ENCODE assay signal across 24 cellular contexts in the genomic region with DNA sequence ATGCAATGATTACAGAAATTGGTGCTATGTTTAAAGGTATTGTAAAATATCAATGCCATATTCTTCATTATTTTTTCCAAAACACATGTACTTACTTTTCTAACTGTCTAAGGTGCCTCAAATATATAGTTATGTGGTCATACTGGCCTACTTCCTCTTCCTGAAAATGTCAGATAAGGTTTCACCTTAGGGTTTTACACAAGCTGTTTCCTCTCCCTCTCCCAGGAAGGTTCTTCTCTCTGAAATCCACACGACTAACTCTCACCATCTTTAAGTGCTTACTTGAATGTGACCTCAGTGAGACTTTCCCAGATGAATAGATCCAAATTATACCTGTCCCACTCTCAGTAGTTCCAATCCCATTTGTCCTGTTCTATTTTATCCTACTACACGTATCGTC. TPM values are rescaled to one million over a fixed set of nuclear protein-coding genes. Genes with fewer than 3 reads are reported as not detected.
DNase-seq lines count a peak whose midpoint lies in the region; ATAC-seq, FAIRE-seq and TF ChIP-seq lines count a peak whose summit lies in the region.
"Had no signal": no experiment of that assay in that cellular context is flagged by ENCODE, and none has a peak within 500 bp of the region (broad histone marks: within the 10 kb centered on the region; RNA-seq: fewer than 3 reads in every experiment).

No MANE protein-coding gene starts in this region.

- H2AK5ac ChIP-seq in H1 (ENCODE audit: low read depth, low read length): no peak overlapping the region

- H3K79me1 ChIP-seq in H1 (ENCODE audit: low read depth, low read length): no peaks in the 10 kb centered on the region

- no peak overlapping the region for H2BK120ac ChIP-seq in H1 (replicated peaks; ENCODE audit: low read depth, low read length)

- H3K18ac ChIP-seq in H1 (ENCODE audit: extremely low read depth, low read length): no peak overlapping the region

- H4K20me1 ChIP-seq in OCI-LY1 (ENCODE audit: insufficient read depth, low read length) (no peaks in the 10 kb centered on the region), H1 (replicated peaks in 1 of 2; ENCODE audit: control insufficient read depth in 1 of 2, insufficient read depth in 2 of 2, low read length in 2 of 2) (no peaks in the 10 kb centered on the region), smooth muscle cell (ENCODE audit: low read depth) (no peaks in the 10 kb centered on the region)

- no peak overlapping the region for H3K27ac ChIP-seq in OCI-LY1 (ENCODE audit: low read depth, low read length, poor library complexity, severe bottlenecking)
- no peak overlapping the region for H3K27ac ChIP-seq in H1 (ENCODE audit: low read depth, low read length)
- H3K27ac ChIP-seq in naive thymus-derived CD4-positive, alpha-beta T cell (ENCODE audit: low read depth, low read length): no peak overlapping the region
- no peak overlapping the region for H3K27ac ChIP-seq in smooth muscle cell (ENCODE audit: low read depth)
- H3K27ac ChIP-seq: sigmoid colon, thoracic aorta had no signal

- no peaks in the 10 kb centered on the region for H3K9me2 ChIP-seq in OCI-LY1 (ENCODE audit: low read depth, low read length)

- H3F3A ChIP-seq in OCI-LY1 (ENCODE audit: insufficient read depth, low read length) (no peaks in the 10 kb centered on the region), smooth muscle cell (ENCODE audit: low read depth) (no peaks in the 10 kb centered on the region)

- no peak overlapping the region for H2BK15ac ChIP-seq in H1 (ENCODE audit: low read length)

- H4K5ac ChIP-seq in H1 (ENCODE audit: insufficient read length, low read depth, low read length): no peak overlapping the region

- H3K4me3 Mint-ChIP-seq in naive thymus-derived CD4-positive, alpha-beta T cell: no peak overlapping the region
- H3K4me3 Mint-ChIP-seq: brain, endodermal cell had no signal

- ATAC-seq in naive thymus-derived CD4-positive, alpha-beta T cell: no peak
- ATAC-seq: HCT116, left cardiac atrium, SK-N-SH treated with all-trans-retinoic acid at 6 μM for 48 hours had no signal

- intact Hi-C loops in naive thymus-derived CD4-positive, alpha-beta T cell (cut with micrococcal nuclease): no loop called here

- H3K27ac Mint-ChIP-seq in naive thymus-derived CD4-positive, alpha-beta T cell: no peak overlapping the region
- H3K27ac Mint-ChIP-seq: brain, endodermal cell had no signal

- no peak for TF ChIP-seq POLR2A in H1 (IDR thresholded peaks at IDR 0.05; ENCODE audit: control extremely low read depth in 1 of 2, low read depth in 2 of 2, low read length in 2 of 2)

- POLR2A ChIA-PET in H1 (lab: Charles Lee; ENCODE audit: partially characterized antibody): no interaction called here
- POLR2A ChIA-PET in naive thymus-derived CD4-positive, alpha-beta T cell (lab: Charles Lee): interaction anchor here (0.6 to 1.0 kb wide), 3 partner anchors 9 to 67 kb away, joined by 3 to 4 read pairs (median 3); no protein-coding TSS in a partner anchor

- TF ChIP-seq CTCF in OCI-LY1 (IDR thresholded peaks at IDR 0.05; ENCODE audit: low read length) (no peak), H1 (IDR thresholded peaks at IDR 0.05; ENCODE audit: control extremely low read depth in 1 of 3, insufficient read depth in 1 of 3, low read depth in 1 of 3, low read length in 3 of 3) (no peak), smooth muscle cell (IDR thresholded peaks at IDR 0.05; ENCODE audit: borderline replicate concordance, insufficient read depth, poor library complexity, severe bottlenecking) (no peak)

- no peak overlapping the region for H3K23ac ChIP-seq in H1 (ENCODE audit: insufficient read length)

- H3K36me3 Mint-ChIP-seq in naive thymus-derived CD4-positive, alpha-beta T cell: no peaks in the 10 kb centered on the region
- H3K36me3 Mint-ChIP-seq: brain had no signal

- TF ChIP-seq RAD21 in H1 (IDR thresholded peaks at IDR 0.05 in 1 of 2, conservative IDR thresholded peaks at IDR 0.05 in 1 of 2; ENCODE audit: low read depth in 2 of 2, low read length in 2 of 2): no peak

- H3K79me2 ChIP-seq in OCI-LY1 (ENCODE audit: insufficient read depth, low read length) (no peaks in the 10 kb centered on the region), H1 (ENCODE audit: control insufficient read depth in 1 of 2, insufficient read depth in 2 of 2, low read length in 2 of 2) (no peaks in the 10 kb centered on the region), smooth muscle cell (ENCODE audit: low read depth) (no peaks in the 10 kb centered on the region)

- 80% methylated on average over 3 of the region's 3 CpGs; no CpG with 5 or more reads in 1 of the 2 experiments for WGBS in H1 (ENCODE audit: extremely low coverage in 1 of 2, insufficient coverage in 1 of 2, insufficient read length in 1 of 2, insufficient replicate concordance in 2 of 2, low coverage in 1 of 2, low lambda C conversion rate in 2 of 2, missing lambda C conversion rate in 1 of 2), 2 experiments
- 82% methylated on average over 3 of the region's 3 CpGs for WGBS in smooth muscle cell (ENCODE audit: low lambda C conversion rate)

- TF ChIP-seq EP300 in H1 (IDR thresholded peaks at IDR 0.05; ENCODE audit: borderline replicate concordance in 1 of 2, low read depth in 2 of 2, low read length in 2 of 2): no peak

- H2BK20ac ChIP-seq in H1 (ENCODE audit: low read length): no peak overlapping the region

- H3K4me1 Mint-ChIP-seq in naive thymus-derived CD4-positive, alpha-beta T cell: peaks cover 4 to 11% (median 8%) of the 10 kb centered on the region in 7 donors
- H3K4me1 Mint-ChIP-seq: brain had no signal

- CTCF ChIA-PET in H1 (lab: Charles Lee; ENCODE audit: partially characterized antibody): interaction anchor here (1.0 to 1.5 kb wide), 7 partner anchors 8 to 49 kb away, joined by 3 to 4 read pairs (median 3); no protein-coding TSS in a partner anchor
- CTCF ChIA-PET in naive thymus-derived CD4-positive, alpha-beta T cell (lab: Charles Lee): no interaction called here

- no peak overlapping the region for H3K4me3 ChIP-seq in OCI-LY1 (ENCODE audit: low read depth, low read length, poor library complexity, severe bottlenecking)
- no peak overlapping the region for H3K4me3 ChIP-seq in H1 (ENCODE audit: extremely low read depth in 1 of 4, insufficient read depth in 2 of 4, low read depth in 3 of 4, low read length in 4 of 4)
- no peak overlapping the region for H3K4me3 ChIP-seq in naive thymus-derived CD4-positive, alpha-beta T cell (ENCODE audit: low read length)
- no peak overlapping the region for H3K4me3 ChIP-seq in smooth muscle cell
- H3K4me3 ChIP-seq: sigmoid colon, thoracic aorta had no signal

- H3K4me1 ChIP-seq in OCI-LY1 (ENCODE audit: insufficient read depth, low read length, severe bottlenecking) (peaks cover 12% of the 10 kb centered on the region), H1 (replicated peaks in 1 of 4; ENCODE audit: control insufficient read depth in 3 of 4, insufficient read depth in 4 of 4, low read length in 3 of 4) (no peaks in the 10 kb centered on the region), smooth muscle cell (ENCODE audit: low read depth) (no peaks in the 10 kb centered on the region)
- H3K4me1 ChIP-seq in naive thymus-derived CD4-positive, alpha-beta T cell (ENCODE audit: control insufficient read depth in 2 of 2, insufficient read depth in 2 of 2, low read length in 2 of 2): no peaks in the 10 kb centered on the region
- H3K4me1 ChIP-seq: sigmoid colon had no signal

- H3K9me3 Mint-ChIP-seq in naive thymus-derived CD4-positive, alpha-beta T cell: peaks cover 0 to 1% (median 0%) of the 10 kb centered on the region in 11 donors
- H3K9me3 Mint-ChIP-seq: endodermal cell had no signal

- no peak overlapping the region for H3K4ac ChIP-seq in H1 (replicated peaks; ENCODE audit: insufficient read length, low read depth, low read length)

- no peaks in the 10 kb centered on the region for H3K36me3 ChIP-seq in OCI-LY1 (ENCODE audit: insufficient read depth, low read length)
- no peaks in the 10 kb centered on the region; a peak in 1 of 8 replicates for H3K36me3 ChIP-seq in H1 (ENCODE audit: control insufficient read depth in 2 of 4, insufficient read depth in 4 of 4, low read length in 3 of 4)
- H3K36me3 ChIP-seq in naive thymus-derived CD4-positive, alpha-beta T cell (ENCODE audit: control insufficient read depth in 2 of 3, insufficient read depth in 3 of 3, low read length in 3 of 3): no peaks in the 10 kb centered on the region
- no peaks in the 10 kb centered on the region for H3K36me3 ChIP-seq in smooth muscle cell (ENCODE audit: low read depth)
- H3K36me3 ChIP-seq: sigmoid colon, thoracic aorta had no signal

- FAIRE-seq in H1 (lab: Jason Lieb, UNC): no peak

- 0 out of 2 replicates have a peak overlapping the region, but pooled peaks have one; percentile 65 for H2AFZ ChIP-seq in OCI-LY1 (ENCODE audit: low read length)
- H2AFZ ChIP-seq in H1 (ENCODE audit: low read length): 0 out of 2 replicates have a peak overlapping the region, but pooled peaks have one; percentile 2
- no peak overlapping the region for H2AFZ ChIP-seq in smooth muscle cell (ENCODE audit: low read depth)

- H3K4me2 ChIP-seq in OCI-LY1 (ENCODE audit: low read length) (no peak overlapping the region), H1 (ENCODE audit: insufficient read depth in 1 of 2, low read depth in 2 of 2, low read length in 2 of 2) (no peak overlapping the region), smooth muscle cell (no peak overlapping the region)

- in situ Hi-C loops in KBM-7 (cut with MboI; ENCODE audit: low pct_unique_long_range_greater_than_20kb, low sequenced_read_pairs): no loop called here

- H3K9me3 ChIP-seq in OCI-LY1 (ENCODE audit: low read length) (no peaks in the 10 kb centered on the region), H1 (ENCODE audit: insufficient read depth in 2 of 2, low read depth in 1 of 2, low read length in 1 of 2) (no peaks in the 10 kb centered on the region), smooth muscle cell (replicated peaks; ENCODE audit: low read depth) (no peaks in the 10 kb centered on the region)
- no peaks in the 10 kb centered on the region for H3K9me3 ChIP-seq in naive thymus-derived CD4-positive, alpha-beta T cell (ENCODE audit: control insufficient read depth in 2 of 3, low read length in 3 of 3)
- H3K9me3 ChIP-seq: sigmoid colon, thoracic aorta had no signal

- H3K9ac ChIP-seq in OCI-LY1 (ENCODE audit: low read length): no peak overlapping the region
- no peak overlapping the region for H3K9ac ChIP-seq in H1 (replicated peaks in 1 of 4; ENCODE audit: extremely low read depth in 1 of 4, low read depth in 3 of 4, low read length in 3 of 4)
- no peak overlapping the region for H3K9ac ChIP-seq in smooth muscle cell (ENCODE audit: low read depth)

- DNase-seq in CD1c-positive myeloid dendritic cell (ENCODE audit: extremely low spot score) (peak; percentile 45), KBM-7 (peak; percentile 69), H1 (ENCODE audit: low read depth in 1 of 2, low spot score in 2 of 2) (no peak), NCI-H226 (no peak), smooth muscle cell (lab: John Stamatoyannopoulos, UW; ENCODE audit: unreplicated experiment) (no peak)
- DNase-seq in effector CD4-positive, alpha-beta T cell: no peak
- DNase-seq in naive thymus-derived CD4-positive, alpha-beta T cell: no peak
- DNase-seq: activated CD4-positive, alpha-beta T cell treated with anti-CD3 and anti-CD28 coated beads for 48 hours; activated CD8-positive, alpha-beta memory T cell treated with anti-CD3 and anti-CD28 coated beads, Interleukin-2, amount 50 U/mL, for 48 hours; DND-41; endodermal cell; left cardiac atrium; mesendoderm; posterior cingulate gyrus; sigmoid colon; stimulated activated CD4-positive, alpha-beta T cell treated with anti-CD3 and anti-CD28 coated beads, Interleukin-1b, Interleukin-23, amount 100 ng/mL, for 48 hours; stimulated activated naive CD4-positive, alpha-beta T cell had no signal

- no peaks in the 10 kb centered on the region for H3K23me2 ChIP-seq in H1 (ENCODE audit: low read depth, low read length)

- peaks cover 0 to 46% (median 8%) of the 10 kb centered on the region in 5 donors for H3K27me3 Mint-ChIP-seq in naive thymus-derived CD4-positive, alpha-beta T cell
- H3K27me3 Mint-ChIP-seq: brain had no signal

- no peak overlapping the region for H4K91ac ChIP-seq in H1 (replicated peaks; ENCODE audit: insufficient read length, low read length)

- no peak overlapping the region for H2BK5ac ChIP-seq in H1 (ENCODE audit: low read depth, low read length)

- H3K14ac ChIP-seq in H1 (ENCODE audit: insufficient read length): no peak overlapping the region

- H3K56ac ChIP-seq in H1 (replicated peaks; ENCODE audit: insufficient read length, low read depth, low read length): no peak overlapping the region

- H2BK12ac ChIP-seq in H1 (ENCODE audit: low read depth, low read length): no peak overlapping the region

- H3K27me3 ChIP-seq in OCI-LY1 (ENCODE audit: insufficient read depth, low read length) (no peaks in the 10 kb centered on the region), H1 (replicated peaks in 1 of 4; ENCODE audit: control insufficient read depth in 3 of 4, extremely low read depth in 1 of 4, insufficient read depth in 3 of 4, low read length in 3 of 4) (no peaks in the 10 kb centered on the region), smooth muscle cell (ENCODE audit: low read depth) (no peaks in the 10 kb centered on the region)
- peaks cover 0 to 3% of the 10 kb centered on the region in 2 donors for H3K27me3 ChIP-seq in naive thymus-derived CD4-positive, alpha-beta T cell (ENCODE audit: control insufficient read depth in 2 of 2, insufficient read depth in 2 of 2, low read length in 2 of 2)
- H3K27me3 ChIP-seq: sigmoid colon had no signal

- no peak overlapping the region for H4K8ac ChIP-seq in H1 (ENCODE audit: extremely low read depth, insufficient read depth, low read length)

RNA-seq across cellular contexts. Expression of gene CLEC4D, which starts 11.6 kb away (rescaled TPM):
- total RNA-seq in H1 (2021; fragmentation: NEBNext Ultra II Directional; extraction: Animal tissue kit (Norgen Biotek cat#: 25700)): not detected in 2 replicates
- polyA plus RNA-seq in H1 (2011; rRNA removed): 0.03 and 0.14 TPM in 2 replicates
- 0.18 TPM for polyA plus RNA-seq in H1 (2011; cell fraction: cytosol; rRNA removed)
- polyA plus RNA-seq in H1 (2011; cell fraction: nucleus; rRNA removed): 0.43 TPM
- 0.13 to 0.55 TPM (median 0.23 TPM) in 3 of 4 replicates, not detected in the other for polyA plus RNA-seq in H1 (2012, experiment 1 of 2)
- polyA plus RNA-seq in H1 (2012, experiment 2 of 2): not detected
- polyA plus RNA-seq in H1 (2013, experiment 1 of 2): 0.20 TPM
- 0.11 TPM for polyA plus RNA-seq in H1 (2013, experiment 2 of 2)
- polyA minus RNA-seq in H1 (2011; rRNA and poly(A)+ RNA removed): 0.10 and 0.16 TPM in 2 replicates
- not detected for polyA minus RNA-seq in H1 (2011; cell fraction: cytosol; rRNA and poly(A)+ RNA removed)
- not detected for polyA minus RNA-seq in H1 (2011; cell fraction: nucleus; rRNA and poly(A)+ RNA removed)
- total RNA-seq in naive thymus-derived CD4-positive, alpha-beta T cell: 1 to 10 TPM in 1 of 5 experiments, under 1 TPM in 1, not detected in 3; 0.45 to 7.0 TPM
- not detected for polyA plus RNA-seq in naive thymus-derived CD4-positive, alpha-beta T cell
- not detected in 2 replicates for total RNA-seq in smooth muscle cell
- not detected in 2 replicates for polyA plus RNA-seq in smooth muscle cell
- total RNA-seq: RPMI7951 had no signal
- polyA plus RNA-seq: neural cell had no signal

RNA-seq across cellular contexts. Expression of gene CLEC4E, which starts 39.0 kb away (rescaled TPM):
- total RNA-seq in H1 (2021; fragmentation: NEBNext Ultra II Directional; extraction: Animal tissue kit (Norgen Biotek cat#: 25700)): not detected in 2 replicates
- polyA plus RNA-seq in H1 (2011; rRNA removed) (0.03 TPM in 1 of 2 replicates, not detected in the other), smooth muscle cell (not detected in 2 replicates)
- not detected for polyA plus RNA-seq in H1 (2011; cell fraction: cytosol; rRNA removed)
- not detected for polyA plus RNA-seq in H1 (2011; cell fraction: nucleus; rRNA removed)
- polyA plus RNA-seq in H1 (2012, experiment 1 of 2): not detected in 4 replicates
- not detected for polyA plus RNA-seq in H1 (2012, experiment 2 of 2)
- not detected for polyA plus RNA-seq in H1 (2013, experiment 1 of 2)
- polyA plus RNA-seq in H1 (2013, experiment 2 of 2): not detected
- not detected in 2 replicates for polyA minus RNA-seq in H1 (2011; rRNA and poly(A)+ RNA removed)
- polyA minus RNA-seq in H1 (2011; cell fraction: cytosol; rRNA and poly(A)+ RNA removed): not detected
- not detected for polyA minus RNA-seq in H1 (2011; cell fraction: nucleus; rRNA and poly(A)+ RNA removed)
- 10 to 100 TPM in 1 of 5 experiments, 1 to 10 TPM in 1, not detected in 3; 5.4 to 19.2 TPM for total RNA-seq in naive thymus-derived CD4-positive, alpha-beta T cell
- polyA plus RNA-seq in naive thymus-derived CD4-positive, alpha-beta T cell: not detected
- not detected in 2 replicates for total RNA-seq in smooth muscle cell
- total RNA-seq: endodermal cell, RPMI7951 had no signal
- polyA plus RNA-seq: neural cell had no signal

RNA-seq across cellular contexts. Expression of gene CLEC6A, which starts 46.0 kb away (rescaled TPM):
- not detected in 2 replicates for total RNA-seq in H1 (2021; fragmentation: NEBNext Ultra II Directional; extraction: Animal tissue kit (Norgen Biotek cat#: 25700))
- polyA plus RNA-seq in H1 (2011; rRNA removed) (not detected in 2 replicates), smooth muscle cell (not detected in 2 replicates)
- polyA plus RNA-seq in H1 (2011; cell fraction: cytosol; rRNA removed): not detected
- polyA plus RNA-seq in H1 (2011; cell fraction: nucleus; rRNA removed): not detected
- not detected in 4 replicates for polyA plus RNA-seq in H1 (2012, experiment 1 of 2)
- not detected for polyA plus RNA-seq in H1 (2012, experiment 2 of 2)
- polyA plus RNA-seq in H1 (2013, experiment 1 of 2): 0.10 TPM
- polyA plus RNA-seq in H1 (2013, experiment 2 of 2): 0.06 TPM
- polyA minus RNA-seq in H1 (2011; rRNA and poly(A)+ RNA removed): 0.10 TPM in 1 of 2 replicates, not detected in the other
- polyA minus RNA-seq in H1 (2011; cell fraction: cytosol; rRNA and poly(A)+ RNA removed): not detected
- polyA minus RNA-seq in H1 (2011; cell fraction: nucleus; rRNA and poly(A)+ RNA removed): 0.70 TPM
- total RNA-seq in naive thymus-derived CD4-positive, alpha-beta T cell: under 1 TPM in 2 of 5 experiments, not detected in 3; 0.34 to 0.51 TPM
- polyA plus RNA-seq in naive thymus-derived CD4-positive, alpha-beta T cell: not detected
- total RNA-seq in smooth muscle cell: not detected in 2 replicates
- total RNA-seq: left cardiac atrium, RPMI7951, sigmoid colon, thoracic aorta had no signal
- polyA plus RNA-seq: neural cell had no signal

Comparison
In these comparisons a context has a peak if more than half of its experiments do, and no peak if none do; other contexts are left out.
1. DNase-seq: peak in CD1c-positive myeloid dendritic cell (single experiment) and KBM-7 (single experiment); none in H1 (0 of 2), effector CD4-positive, alpha-beta T cell (single experiment), naive thymus-derived CD4-positive, alpha-beta T cell (0 of 9), NCI-H226 (single experiment) and smooth muscle cell (single experiment).